1 cellular context compared by ENCODE assay signal in the genomic region with DNA sequence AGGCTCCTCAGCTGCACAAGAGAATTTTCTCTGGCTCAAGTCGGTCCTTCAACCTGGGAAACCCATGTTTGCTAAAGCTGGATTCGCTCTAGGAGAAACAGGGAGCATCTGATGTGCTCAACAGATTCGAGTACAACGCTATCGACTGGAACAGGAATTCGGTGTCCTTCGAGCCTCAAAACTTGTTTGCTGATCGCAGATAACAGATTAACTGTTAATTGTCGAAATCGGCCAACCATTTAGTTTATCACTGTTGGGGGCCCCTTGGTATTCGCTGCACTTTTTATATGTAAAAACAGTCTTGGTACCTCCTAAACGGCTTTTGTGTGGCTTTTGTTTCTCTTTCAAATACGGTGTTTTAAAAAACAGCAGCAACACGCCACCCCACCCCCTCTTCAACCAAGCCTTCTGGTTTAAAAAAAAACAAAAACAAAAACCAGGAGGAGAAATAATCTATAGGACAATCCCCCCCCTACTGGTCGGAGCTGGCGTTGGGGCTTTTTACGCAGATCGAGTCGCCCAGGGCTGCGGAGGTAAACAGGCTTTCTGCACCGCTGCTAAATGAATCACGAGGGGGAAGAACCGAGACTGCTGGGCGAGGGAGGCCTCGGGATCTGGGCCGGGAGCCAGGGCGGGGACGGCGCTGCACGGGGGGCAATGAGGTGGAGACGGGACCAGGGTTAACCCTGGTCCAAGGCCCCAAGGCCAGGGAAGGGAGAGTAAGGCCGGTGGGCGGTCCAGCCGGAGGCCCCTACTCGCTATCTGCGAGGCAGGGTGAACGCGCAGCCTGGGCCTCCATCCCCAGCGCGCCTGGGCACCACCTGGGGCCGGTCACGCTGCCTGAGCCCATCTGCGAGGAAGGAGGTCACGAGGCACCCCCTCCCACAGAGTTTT.
TF ChIP-seq lines count a peak whose summit lies in the region.

No MANE protein-coding gene starts in this region.

TF ChIP-seq in HepG2, 621 proteins besides CTCF, POLR2A, EP300 and RAD21 (continued from another document and continues in another):
- TF ChIP-seq, protein P1, sequence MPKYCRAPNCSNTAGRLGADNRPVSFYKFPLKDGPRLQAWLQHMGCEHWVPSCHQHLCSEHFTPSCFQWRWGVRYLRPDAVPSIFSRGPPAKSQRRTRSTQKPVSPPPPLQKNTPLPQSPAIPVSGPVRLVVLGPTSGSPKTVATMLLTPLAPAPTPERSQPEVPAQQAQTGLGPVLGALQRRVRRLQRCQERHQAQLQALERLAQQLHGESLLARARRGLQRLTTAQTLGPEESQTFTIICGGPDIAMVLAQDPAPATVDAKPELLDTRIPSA (CRISPR knock-in tag; IDR thresholded peaks at IDR 0.05; ENCODE audit: borderline replicate concordance) = no peak
- TF ChIP-seq SOX6 (IDR thresholded peaks at IDR 0.05) = no peak
- TF ChIP-seq SOX6 (CRISPR knock-in tag; IDR thresholded peaks at IDR 0.05) = peak; percentile 60
- no peak for TF ChIP-seq ZNF549 (CRISPR knock-in tag; IDR thresholded peaks at IDR 0.05)
- no peak for TF ChIP-seq CBFB (CRISPR knock-in tag; IDR thresholded peaks at IDR 0.05)
- no peak for TF ChIP-seq ZKSCAN8 (CRISPR knock-in tag; IDR thresholded peaks at IDR 0.05; ENCODE audit: borderline replicate concordance)
- no peak for TF ChIP-seq DNMT3B (CRISPR knock-in tag; conservative IDR thresholded peaks at IDR 0.05)
- TF ChIP-seq, protein P2, sequence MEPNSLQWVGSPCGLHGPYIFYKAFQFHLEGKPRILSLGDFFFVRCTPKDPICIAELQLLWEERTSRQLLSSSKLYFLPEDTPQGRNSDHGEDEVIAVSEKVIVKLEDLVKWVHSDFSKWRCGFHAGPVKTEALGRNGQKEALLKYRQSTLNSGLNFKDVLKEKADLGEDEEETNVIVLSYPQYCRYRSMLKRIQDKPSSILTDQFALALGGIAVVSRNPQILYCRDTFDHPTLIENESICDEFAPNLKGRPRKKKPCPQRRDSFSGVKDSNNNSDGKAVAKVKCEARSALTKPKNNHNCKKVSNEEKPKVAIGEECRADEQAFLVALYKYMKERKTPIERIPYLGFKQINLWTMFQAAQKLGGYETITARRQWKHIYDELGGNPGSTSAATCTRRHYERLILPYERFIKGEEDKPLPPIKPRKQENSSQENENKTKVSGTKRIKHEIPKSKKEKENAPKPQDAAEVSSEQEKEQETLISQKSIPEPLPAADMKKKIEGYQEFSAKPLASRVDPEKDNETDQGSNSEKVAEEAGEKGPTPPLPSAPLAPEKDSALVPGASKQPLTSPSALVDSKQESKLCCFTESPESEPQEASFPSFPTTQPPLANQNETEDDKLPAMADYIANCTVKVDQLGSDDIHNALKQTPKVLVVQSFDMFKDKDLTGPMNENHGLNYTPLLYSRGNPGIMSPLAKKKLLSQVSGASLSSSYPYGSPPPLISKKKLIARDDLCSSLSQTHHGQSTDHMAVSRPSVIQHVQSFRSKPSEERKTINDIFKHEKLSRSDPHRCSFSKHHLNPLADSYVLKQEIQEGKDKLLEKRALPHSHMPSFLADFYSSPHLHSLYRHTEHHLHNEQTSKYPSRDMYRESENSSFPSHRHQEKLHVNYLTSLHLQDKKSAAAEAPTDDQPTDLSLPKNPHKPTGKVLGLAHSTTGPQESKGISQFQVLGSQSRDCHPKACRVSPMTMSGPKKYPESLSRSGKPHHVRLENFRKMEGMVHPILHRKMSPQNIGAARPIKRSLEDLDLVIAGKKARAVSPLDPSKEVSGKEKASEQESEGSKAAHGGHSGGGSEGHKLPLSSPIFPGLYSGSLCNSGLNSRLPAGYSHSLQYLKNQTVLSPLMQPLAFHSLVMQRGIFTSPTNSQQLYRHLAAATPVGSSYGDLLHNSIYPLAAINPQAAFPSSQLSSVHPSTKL (CRISPR knock-in tag; IDR thresholded peaks at IDR 0.05) = peak; percentile 32; the same call in 1 of the 2 replicates
- peak; percentile 48; the same call in 1 of the 2 replicates for TF ChIP-seq ARID4A (CRISPR knock-in tag; IDR thresholded peaks at IDR 0.05; ENCODE audit: borderline replicate concordance)
- TF ChIP-seq TEF (CRISPR knock-in tag; IDR thresholded peaks at IDR 0.05) = no peak
- TF ChIP-seq ZNF569 (CRISPR knock-in tag; IDR thresholded peaks at IDR 0.05; ENCODE audit: borderline replicate concordance) = no peak
- TF ChIP-seq ZFX (CRISPR knock-in tag; IDR thresholded peaks at IDR 0.05; ENCODE audit: low read depth) = peak; percentile 73
- TF ChIP-seq ZNF326 (CRISPR knock-in tag; IDR thresholded peaks at IDR 0.05; ENCODE audit: borderline replicate concordance) = no peak
- TF ChIP-seq HINFP (CRISPR knock-in tag; IDR thresholded peaks at IDR 0.05; ENCODE audit: low read depth) = no peak
- no peak for TF ChIP-seq ZNF547 (CRISPR knock-in tag; IDR thresholded peaks at IDR 0.05)
- TF ChIP-seq CAMTA2 (CRISPR knock-in tag; IDR thresholded peaks at IDR 0.05; ENCODE audit: borderline replicate concordance) = no peak
- TF ChIP-seq ZNF296 (CRISPR knock-in tag; conservative IDR thresholded peaks at IDR 0.05) = no peak
- TF ChIP-seq ZNF7 (CRISPR knock-in tag; IDR thresholded peaks at IDR 0.05) = no peak
- TF ChIP-seq DMTF1 (CRISPR knock-in tag; IDR thresholded peaks at IDR 0.05) = no peak
- TF ChIP-seq, protein P3, sequence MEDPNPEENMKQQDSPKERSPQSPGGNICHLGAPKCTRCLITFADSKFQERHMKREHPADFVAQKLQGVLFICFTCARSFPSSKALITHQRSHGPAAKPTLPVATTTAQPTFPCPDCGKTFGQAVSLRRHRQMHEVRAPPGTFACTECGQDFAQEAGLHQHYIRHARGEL (CRISPR knock-in tag; IDR thresholded peaks at IDR 0.05) = no peak
- no peak; a peak in 1 of 4 replicates for TF ChIP-seq HMGXB4 (CRISPR knock-in tag; IDR thresholded peaks at IDR 0.05; ENCODE audit: borderline replicate concordance in 1 of 2, low read depth in 1 of 2)
- TF ChIP-seq PHF8 (CRISPR knock-in tag; IDR thresholded peaks at IDR 0.05) = peak; percentile 39; the same call in 1 of the 2 replicates
- no peak; the same call in 1 of the 2 replicates for TF ChIP-seq ZNF331 (CRISPR knock-in tag; IDR thresholded peaks at IDR 0.05)
- TF ChIP-seq ZFY (CRISPR knock-in tag; IDR thresholded peaks at IDR 0.05) = peak; percentile 57
- TF ChIP-seq, protein P4, sequence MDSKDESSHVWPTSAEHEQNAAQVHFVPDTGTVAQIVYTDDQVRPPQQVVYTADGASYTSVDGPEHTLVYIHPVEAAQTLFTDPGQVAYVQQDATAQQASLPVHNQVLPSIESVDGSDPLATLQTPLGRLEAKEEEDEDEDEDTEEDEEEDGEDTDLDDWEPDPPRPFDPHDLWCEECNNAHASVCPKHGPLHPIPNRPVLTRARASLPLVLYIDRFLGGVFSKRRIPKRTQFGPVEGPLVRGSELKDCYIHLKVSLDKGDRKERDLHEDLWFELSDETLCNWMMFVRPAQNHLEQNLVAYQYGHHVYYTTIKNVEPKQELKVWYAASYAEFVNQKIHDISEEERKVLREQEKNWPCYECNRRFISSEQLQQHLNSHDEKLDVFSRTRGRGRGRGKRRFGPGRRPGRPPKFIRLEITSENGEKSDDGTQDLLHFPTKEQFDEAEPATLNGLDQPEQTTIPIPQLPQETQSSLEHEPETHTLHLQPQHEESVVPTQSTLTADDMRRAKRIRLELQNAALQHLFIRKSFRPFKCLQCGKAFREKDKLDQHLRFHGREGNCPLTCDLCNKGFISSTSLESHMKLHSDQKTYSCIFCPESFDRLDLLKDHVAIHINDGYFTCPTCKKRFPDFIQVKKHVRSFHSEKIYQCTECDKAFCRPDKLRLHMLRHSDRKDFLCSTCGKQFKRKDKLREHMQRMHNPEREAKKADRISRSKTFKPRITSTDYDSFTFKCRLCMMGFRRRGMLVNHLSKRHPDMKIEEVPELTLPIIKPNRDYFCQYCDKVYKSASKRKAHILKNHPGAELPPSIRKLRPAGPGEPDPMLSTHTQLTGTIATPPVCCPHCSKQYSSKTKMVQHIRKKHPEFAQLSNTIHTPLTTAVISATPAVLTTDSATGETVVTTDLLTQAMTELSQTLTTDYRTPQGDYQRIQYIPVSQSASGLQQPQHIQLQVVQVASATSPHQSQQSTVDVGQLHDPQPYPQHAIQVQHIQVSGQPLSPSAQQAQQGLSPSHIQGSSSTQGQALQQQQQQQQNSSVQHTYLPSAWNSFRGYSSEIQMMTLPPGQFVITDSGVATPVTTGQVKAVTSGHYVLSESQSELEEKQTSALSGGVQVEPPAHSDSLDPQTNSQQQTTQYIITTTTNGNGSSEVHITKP (CRISPR knock-in tag; IDR thresholded peaks at IDR 0.05; ENCODE audit: low read depth) = no peak
- 0 out of 2 replicates have a peak, but pooled peaks have one; percentile 28 for TF ChIP-seq FOSL2 (CRISPR knock-in tag; IDR thresholded peaks at IDR 0.05)
- 0 out of 2 replicates have a peak, but pooled peaks have one; percentile 35 for TF ChIP-seq ZBTB38 (CRISPR knock-in tag; IDR thresholded peaks at IDR 0.05)
- TF ChIP-seq, protein P5, sequence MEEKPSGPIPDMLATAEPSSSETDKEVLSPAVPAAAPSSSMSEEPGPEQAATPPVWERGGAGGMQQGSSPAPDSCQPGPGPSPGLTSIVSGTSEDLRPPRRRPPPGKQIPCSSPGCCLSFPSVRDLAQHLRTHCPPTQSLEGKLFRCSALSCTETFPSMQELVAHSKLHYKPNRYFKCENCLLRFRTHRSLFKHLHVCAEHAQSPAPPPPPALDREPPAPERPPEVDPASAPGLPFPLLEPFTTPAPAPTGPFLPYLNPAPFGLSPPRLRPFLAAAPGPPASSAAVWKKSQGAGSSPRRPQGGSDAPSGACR (CRISPR knock-in tag; IDR thresholded peaks at IDR 0.05) = no peak
- TF ChIP-seq MIER2 (CRISPR knock-in tag; IDR thresholded peaks at IDR 0.05) = no peak
- no peak for TF ChIP-seq CEBPG (CRISPR knock-in tag; IDR thresholded peaks at IDR 0.05)
